In the genomic region with DNA sequence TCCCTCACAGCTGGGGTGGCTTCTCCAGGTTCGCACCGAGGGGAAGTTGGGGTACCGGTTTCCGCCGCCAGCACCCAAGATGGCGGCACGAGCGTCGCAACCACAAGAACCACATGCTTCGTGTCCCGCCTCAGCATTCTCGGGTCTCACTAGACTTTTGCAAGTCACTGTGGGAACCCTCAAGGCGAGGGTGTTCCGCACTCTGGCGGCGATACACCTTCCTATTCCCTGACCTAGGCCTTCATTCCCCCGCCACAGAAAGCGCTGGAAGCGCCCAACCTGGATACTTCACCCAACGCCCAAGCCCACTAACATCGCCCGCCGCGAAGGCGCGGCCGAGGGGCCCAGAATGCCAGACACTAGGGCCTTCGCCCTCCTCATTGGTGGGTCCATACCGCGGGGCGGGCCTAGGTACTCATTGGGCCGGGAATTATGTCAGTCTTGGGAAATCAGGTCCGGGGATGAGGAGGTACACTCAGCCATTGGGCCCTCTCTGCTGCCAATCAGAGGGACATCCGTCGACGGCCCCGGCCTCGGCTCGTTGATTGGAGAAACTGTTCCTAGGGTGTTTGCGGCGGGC, we compare ENCODE assay signal across 1 cellular context.
TF ChIP-seq lines count a peak whose summit lies in the region.

No MANE protein-coding gene starts in this region.

TF ChIP-seq in HepG2, 621 proteins besides CTCF, POLR2A, EP300 and RAD21 (continued from another document and continues in another):
- TF ChIP-seq, protein P1, sequence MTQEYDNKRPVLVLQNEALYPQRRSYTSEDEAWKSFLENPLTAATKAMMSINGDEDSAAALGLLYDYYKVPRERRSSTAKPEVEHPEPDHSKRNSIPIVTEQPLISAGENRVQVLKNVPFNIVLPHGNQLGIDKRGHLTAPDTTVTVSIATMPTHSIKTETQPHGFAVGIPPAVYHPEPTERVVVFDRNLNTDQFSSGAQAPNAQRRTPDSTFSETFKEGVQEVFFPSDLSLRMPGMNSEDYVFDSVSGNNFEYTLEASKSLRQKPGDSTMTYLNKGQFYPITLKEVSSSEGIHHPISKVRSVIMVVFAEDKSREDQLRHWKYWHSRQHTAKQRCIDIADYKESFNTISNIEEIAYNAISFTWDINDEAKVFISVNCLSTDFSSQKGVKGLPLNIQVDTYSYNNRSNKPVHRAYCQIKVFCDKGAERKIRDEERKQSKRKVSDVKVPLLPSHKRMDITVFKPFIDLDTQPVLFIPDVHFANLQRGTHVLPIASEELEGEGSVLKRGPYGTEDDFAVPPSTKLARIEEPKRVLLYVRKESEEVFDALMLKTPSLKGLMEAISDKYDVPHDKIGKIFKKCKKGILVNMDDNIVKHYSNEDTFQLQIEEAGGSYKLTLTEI (CRISPR knock-in tag; conservative IDR thresholded peaks at IDR 0.05), result no peak
- TF ChIP-seq PHF8 (CRISPR knock-in tag; IDR thresholded peaks at IDR 0.05) (no peak), ZNF160 (CRISPR knock-in tag; IDR thresholded peaks at IDR 0.05) (peak; percentile 60; the same call in 1 of the 2 replicates), MBNL3 (CRISPR knock-in tag; conservative IDR thresholded peaks at IDR 0.05) (no peak), ZC3H4 (CRISPR knock-in tag; IDR thresholded peaks at IDR 0.05; ENCODE audit: borderline replicate concordance) (no peak), ZNF839 (CRISPR knock-in tag; IDR thresholded peaks at IDR 0.05; ENCODE audit: borderline replicate concordance) (no peak), PATZ1 (CRISPR knock-in tag; IDR thresholded peaks at IDR 0.05) (no peak), ZNF772 (CRISPR knock-in tag; IDR thresholded peaks at IDR 0.05) (peak; percentile 42; the same call in 1 of the 2 replicates), PPARG (CRISPR knock-in tag; conservative IDR thresholded peaks at IDR 0.05) (0 out of 2 replicates have a peak, but pooled peaks have one; percentile 55), ZBTB4 (CRISPR knock-in tag; IDR thresholded peaks at IDR 0.05; ENCODE audit: borderline replicate concordance) (peak; percentile 98; the same call in 1 of the 2 replicates), AGO1 (IDR thresholded peaks at IDR 0.05; ENCODE audit: low read depth, low read length, poor library complexity, severe bottlenecking) (peak; percentile 59), MATR3 (CRISPR knock-in tag; IDR thresholded peaks at IDR 0.05) (no peak), HNRNPUL1 (IDR thresholded peaks at IDR 0.05; ENCODE audit: low read depth, low read length) (no peak), MTERF4 (CRISPR knock-in tag; IDR thresholded peaks at IDR 0.05) (peak; percentile 89), JUN (CRISPR knock-in tag; IDR thresholded peaks at IDR 0.05) (peak; percentile 77), FOXC1 (CRISPR knock-in tag; IDR thresholded peaks at IDR 0.05; ENCODE audit: borderline replicate concordance) (no peak; the same call in none of the 2 replicates), ZNF569 (CRISPR knock-in tag; IDR thresholded peaks at IDR 0.05; ENCODE audit: borderline replicate concordance) (peak; percentile 91; the same call in 1 of the 2 replicates), MED1 (CRISPR knock-in tag; IDR thresholded peaks at IDR 0.05) (no peak), MTA1 (CRISPR knock-in tag; IDR thresholded peaks at IDR 0.05; ENCODE audit: borderline replicate concordance) (no peak; the same call in 1 of the 2 replicates), BORCS8-MEF2B (CRISPR knock-in tag; IDR thresholded peaks at IDR 0.05) (no peak; the same call in none of the 2 replicates), SMYD3 (CRISPR knock-in tag; IDR thresholded peaks at IDR 0.05) (0 out of 2 replicates have a peak, but pooled peaks have one; percentile 41), HCFC1 (IDR thresholded peaks at IDR 0.05; ENCODE audit: low read depth, low read length) (0 out of 2 replicates have a peak, but pooled peaks have one; percentile 10), ZNF263 (CRISPR knock-in tag; IDR thresholded peaks at IDR 0.05) (no peak), ZNF225 (CRISPR knock-in tag; IDR thresholded peaks at IDR 0.05) (peak; percentile 14; the same call in 1 of the 2 replicates), ZBTB37 (CRISPR knock-in tag; IDR thresholded peaks at IDR 0.05) (peak; percentile 37; the same call in 1 of the 2 replicates), ZBTB20 (CRISPR knock-in tag; IDR thresholded peaks at IDR 0.05; ENCODE audit: borderline replicate concordance, low read depth) (peak; percentile 22; the same call in 1 of the 2 replicates), ZBTB21 (CRISPR knock-in tag; IDR thresholded peaks at IDR 0.05) (no peak), E2F1 (CRISPR knock-in tag; IDR thresholded peaks at IDR 0.05) (peak; percentile 46; the same call in 1 of the 2 replicates), ZNF674 (CRISPR knock-in tag; IDR thresholded peaks at IDR 0.05; ENCODE audit: low read depth) (no peak), RBAK (CRISPR knock-in tag; IDR thresholded peaks at IDR 0.05) (no peak), ZNF557 (CRISPR knock-in tag; IDR thresholded peaks at IDR 0.05) (no peak), PREB (CRISPR knock-in tag; IDR thresholded peaks at IDR 0.05) (no peak), ZNF296 (CRISPR knock-in tag; conservative IDR thresholded peaks at IDR 0.05) (peak; percentile 83; the same call in 1 of the 2 replicates), PCBP1 (IDR thresholded peaks at IDR 0.05; ENCODE audit: borderline replicate concordance, low read depth, low read length) (peak; percentile 92; the same call in 1 of the 2 replicates), ZKSCAN1 (IDR thresholded peaks at IDR 0.05; ENCODE audit: low read length) (0 out of 2 replicates have a peak, but pooled peaks have one; percentile 5), ZNF766 (CRISPR knock-in tag; IDR thresholded peaks at IDR 0.05; ENCODE audit: borderline replicate concordance) (peak; percentile 86; the same call in 1 of the 2 replicates), ZNF446 (CRISPR knock-in tag; IDR thresholded peaks at IDR 0.05) (peak; percentile 87), ZNF549 (CRISPR knock-in tag; IDR thresholded peaks at IDR 0.05) (no peak), ZNF382 (CRISPR knock-in tag; IDR thresholded peaks at IDR 0.05; ENCODE audit: borderline replicate concordance) (no peak), ARID5B (CRISPR knock-in tag; IDR thresholded peaks at IDR 0.05) (no peak), FOXM1 (CRISPR knock-in tag; IDR thresholded peaks at IDR 0.05) (no peak), ETV5 (CRISPR knock-in tag; IDR thresholded peaks at IDR 0.05; ENCODE audit: borderline replicate concordance) (no peak), ZBTB8A (CRISPR knock-in tag; IDR thresholded peaks at IDR 0.05; ENCODE audit: borderline replicate concordance, low read depth) (0 out of 2 replicates have a peak, but pooled peaks have one; percentile 52), RARG (CRISPR knock-in tag; IDR thresholded peaks at IDR 0.05; ENCODE audit: low read depth) (no peak; the same call in 1 of the 2 replicates), RXRB (CRISPR knock-in tag; IDR thresholded peaks at IDR 0.05; ENCODE audit: borderline replicate concordance) (no peak), SETDB1 (CRISPR knock-in tag; IDR thresholded peaks at IDR 0.05; ENCODE audit: borderline replicate concordance) (no peak), ZFY (CRISPR knock-in tag; IDR thresholded peaks at IDR 0.05) (no peak)
- TF ChIP-seq, protein P2, sequence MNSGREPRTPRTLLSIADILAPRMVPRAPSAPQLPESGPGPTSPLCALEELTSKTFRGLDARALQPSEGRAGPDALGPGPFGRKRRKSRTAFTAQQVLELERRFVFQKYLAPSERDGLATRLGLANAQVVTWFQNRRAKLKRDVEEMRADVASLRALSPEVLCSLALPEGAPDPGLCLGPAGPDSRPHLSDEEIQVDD (CRISPR knock-in tag; IDR thresholded peaks at IDR 0.05; ENCODE audit: borderline replicate concordance), result no peak
